ENCODE assay signal across 8 cellular contexts in genomic region chr11:66727282-66727882, GRCh38.
DNase-seq lines count a peak whose midpoint lies in the region; ATAC-seq and TF ChIP-seq lines count a peak whose summit lies in the region.

No MANE protein-coding gene starts in this region.

- ATAC-seq in GM19328 (IDR thresholded peaks at IDR 0.05; ENCODE audit: unreplicated experiment): no peak

- H3K27me3 ChIP-seq in OCI-LY1 (ENCODE audit: insufficient read depth, low read length): no peaks in the 10 kb centered on the region
- H3K27me3 ChIP-seq in iPS-20b (ENCODE audit: insufficient read depth, low read length): peaks cover 58% of the 10 kb centered on the region

- no peaks in the 10 kb centered on the region for H3F3A ChIP-seq in OCI-LY1 (ENCODE audit: insufficient read depth, low read length)

- no peaks in the 10 kb centered on the region for H3K79me2 ChIP-seq in OCI-LY1 (ENCODE audit: insufficient read depth, low read length)

- peaks cover 28% of the 10 kb centered on the region for H3K4me1 ChIP-seq in OCI-LY1 (ENCODE audit: insufficient read depth, low read length, severe bottlenecking)
- H3K4me1 ChIP-seq in iPS-20b (ENCODE audit: insufficient read depth, low read length): peaks cover 21% of the 10 kb centered on the region

- no peaks in the 10 kb centered on the region for H3K9me2 ChIP-seq in OCI-LY1 (ENCODE audit: low read depth, low read length)

- TF ChIP-seq CTCF in OCI-LY1 (IDR thresholded peaks at IDR 0.05; ENCODE audit: low read length) (no peak), astrocyte of the cerebellum (IDR thresholded peaks at IDR 0.05; ENCODE audit: low read depth, low read length, missing control alignments) (no peak)

- no peak overlapping the region for H2AFZ ChIP-seq in OCI-LY1 (ENCODE audit: low read length)

- H3K27ac ChIP-seq in OCI-LY1 (ENCODE audit: low read depth, low read length, poor library complexity, severe bottlenecking) (peak overlapping the region; percentile 0), iPS-20b (ENCODE audit: low read length) (no peak overlapping the region), skin epidermis (peak overlapping the region in 17 of 21 experiments; percentile 24 to 85 (median 65))

- H3K4me3 ChIP-seq in OCI-LY1 (ENCODE audit: low read depth, low read length, poor library complexity, severe bottlenecking): peak overlapping the region; percentile 71
- peak overlapping the region; percentile 35 for H3K4me3 ChIP-seq in astrocyte of the cerebellum (ENCODE audit: low read depth, low read length)
- peak overlapping the region; percentile 79 for H3K4me3 ChIP-seq in iPS-20b (ENCODE audit: low read length)
- H3K4me3 ChIP-seq in skin epidermis: peak overlapping the region; percentile 12 to 56 (median 38)

- peak overlapping the region; percentile 57 for H3K4me2 ChIP-seq in OCI-LY1 (ENCODE audit: low read length)

- peak; percentile 50 for DNase-seq in NCI-H748 (lab: John Stamatoyannopoulos, UW; ENCODE audit: unreplicated experiment)
- no peak for DNase-seq in NCI-H748 treated with DMSO at 0.1 percent for 48 hours (lab: John Stamatoyannopoulos, UW)
- no peak for DNase-seq in astrocyte of the cerebellum (ENCODE audit: low read depth)
- DNase-seq in NCI-H524 treated with DMSO at 0.1 percent for 48 hours (lab: John Stamatoyannopoulos, UW): no peak

- H3K36me3 ChIP-seq in OCI-LY1 (ENCODE audit: insufficient read depth, low read length) (no peaks in the 10 kb centered on the region), iPS-20b (ENCODE audit: insufficient read depth, low read depth, low read length) (0 out of 2 replicates have a peak, but pooled peaks cover 5% of the 10 kb centered on the region)

- in situ Hi-C loops in astrocyte of the cerebellum (cut with HindIII; ENCODE audit: low sequenced_read_pairs): no loop called here

- H4K20me1 ChIP-seq in OCI-LY1 (ENCODE audit: insufficient read depth, low read length): no peaks in the 10 kb centered on the region

- peak overlapping the region; percentile 62 for H3K9ac ChIP-seq in OCI-LY1 (ENCODE audit: low read length)
- peak overlapping the region; percentile 51; the same call in 1 of the 2 replicates for H3K9ac ChIP-seq in iPS-20b (ENCODE audit: low read depth, low read length)

- H3K9me3 ChIP-seq in OCI-LY1 (ENCODE audit: low read length) (no peaks in the 10 kb centered on the region), iPS-20b (ENCODE audit: insufficient read depth, low read depth, low read length) (no peaks in the 10 kb centered on the region)
